Comparison of ENCODE assay signal across 23 cellular contexts in genomic region chr4:54898163-54898562, GRCh38.
"Had no signal": no experiment of that assay in that cellular context is flagged by ENCODE, and none has a peak within 500 bp of the region (broad histone marks: within the 10 kb centered on the region; RNA-seq: fewer than 3 reads in every experiment).

No MANE protein-coding gene starts in this region.

- H3K36me3 ChIP-seq: ascending aorta, breast epithelium, prostate gland, spleen, tibial artery had no signal

- H3K9me3 ChIP-seq: ascending aorta, breast epithelium, prostate gland, spleen, tibial artery had no signal

- H3K4me3 Mint-ChIP-seq: activated CD8-positive, alpha-beta T cell treated with anti-CD3 and anti-CD28 coated beads, Interleukin-2, amount 10 ng/mL, durations not matched to agents 7 days and 5 days; activated naive CD4-positive, alpha-beta T cell treated with anti-CD3 and anti-CD28 coated beads, Interleukin-2, amount 50 U/mL, for 24 hours; immature natural killer cell; natural killer cell treated with Interleukin-12 subunit alpha and Interleukin-12 subunit beta and Interleukin-15 and Interleukin-18, amount 100 ng/mL, for 72 hours; T-cell; T-helper 2 cell treated with Interferon-gamma antibody and Interleukin-4, amounts not matched to agents 5 μg/mL and 100 μg/mL, for 36 hours had no signal

- FAIRE-seq: frontal cortex had no signal

- H2AFZ ChIP-seq: hepatocyte had no signal

- H3K27ac ChIP-seq: ascending aorta, breast epithelium, hepatocyte, prostate gland, spleen, tibial artery, VCaP had no signal

- H3K27me3 ChIP-seq: ascending aorta, breast epithelium, hepatocyte, spleen, tibial artery had no signal

- H3K4me1 ChIP-seq: breast epithelium, prostate gland, spleen had no signal

- H3K4me3 ChIP-seq: ascending aorta, breast epithelium, hepatocyte, prostate gland, spleen, tibial artery had no signal

- H3K4me2 ChIP-seq: hepatocyte had no signal

- H3K27me3 Mint-ChIP-seq: activated naive CD4-positive, alpha-beta T cell treated with anti-CD3 and anti-CD28 coated beads, Interleukin-2, amount 50 U/mL, for 24 hours; T-cell had no signal

- DNase-seq: activated CD4-positive, alpha-beta T cell treated with anti-CD3 and anti-CD28 coated beads, Interleukin-2, amount 50 U/mL, for 1 hour; activated CD4-positive, CD25-positive, alpha-beta regulatory T cell treated with anti-CD3 and anti-CD28 coated beads, Interleukin-2, amount 50 U/mL, for 72 hours; activated CD8-positive, alpha-beta T cell treated with anti-CD3 and anti-CD28 coated beads, Interleukin-2, amount 10 ng/mL, durations not matched to agents 7 days and 5 days; activated gamma-delta T cell treated with Interleukin-2 at 50 U/mL for 16 hours; activated T-cell treated with anti-CD3 and anti-CD28 coated beads, Interleukin-2, amount 50 U/mL, for 1 hour; cortex of kidney; glutamatergic neuron; immature natural killer cell; left ventricle myocardium superior; spleen; stimulated activated CD4-positive, alpha-beta T cell treated with anti-CD3 and anti-CD28 coated beads, Interleukin-4, amount 100 ng/mL, for 1 hour; stimulated activated naive CD4-positive, alpha-beta T cell; T-cell; tibial artery had no signal

- H3K36me3 Mint-ChIP-seq: activated naive CD4-positive, alpha-beta T cell treated with anti-CD3 and anti-CD28 coated beads, Interleukin-2, amount 50 U/mL, for 24 hours; natural killer cell treated with Interleukin-12 subunit alpha and Interleukin-12 subunit beta and Interleukin-15 and Interleukin-18, amount 100 ng/mL, for 72 hours; T-cell had no signal

- H3K9me3 Mint-ChIP-seq: activated naive CD4-positive, alpha-beta T cell treated with anti-CD3 and anti-CD28 coated beads, Interleukin-2, amount 50 U/mL, for 24 hours; natural killer cell treated with Interleukin-12 subunit alpha and Interleukin-12 subunit beta and Interleukin-15 and Interleukin-18, amount 100 ng/mL, for 72 hours; T-cell; T-helper 2 cell treated with Interferon-gamma antibody and Interleukin-4, amounts not matched to agents 5 μg/mL and 100 μg/mL, for 36 hours had no signal

- H3K79me2 ChIP-seq: hepatocyte had no signal

- H3K27ac Mint-ChIP-seq: activated CD8-positive, alpha-beta T cell treated with anti-CD3 and anti-CD28 coated beads, Interleukin-2, amount 10 ng/mL, durations not matched to agents 7 days and 5 days; activated naive CD4-positive, alpha-beta T cell treated with anti-CD3 and anti-CD28 coated beads, Interleukin-2, amount 50 U/mL, for 24 hours; immature natural killer cell; natural killer cell treated with Interleukin-12 subunit alpha and Interleukin-12 subunit beta and Interleukin-15 and Interleukin-18, amount 100 ng/mL, for 72 hours; T-cell; T-helper 2 cell treated with Interferon-gamma antibody and Interleukin-4, amounts not matched to agents 5 μg/mL and 100 μg/mL, for 36 hours had no signal
